ENCODE assay signal across 7 cellular contexts in the genomic region with DNA sequence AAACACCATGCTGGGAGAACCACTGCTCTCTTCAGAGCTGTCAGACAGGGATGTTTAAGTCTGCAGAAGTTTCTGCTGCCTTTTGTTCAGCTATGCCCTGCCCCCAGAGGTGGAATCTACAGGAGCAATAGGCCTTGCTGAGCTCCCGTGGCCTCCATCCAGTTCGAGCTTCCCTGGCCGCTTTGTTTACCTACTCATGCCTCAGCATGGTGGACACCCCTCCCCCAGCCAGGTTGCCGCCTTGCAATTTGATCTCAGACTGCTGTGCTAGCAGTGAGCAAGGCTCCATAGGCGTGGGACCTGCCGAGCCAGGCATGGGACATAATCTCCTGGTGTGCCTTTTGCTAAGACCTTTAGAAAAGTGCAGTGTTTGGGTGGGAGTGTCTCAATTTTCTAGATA.
DNase-seq lines count a peak whose midpoint lies in the region; ATAC-seq and TF ChIP-seq lines count a peak whose summit lies in the region.
"Not testable (repeated sequence)": the region's sequence is repeated elsewhere in the genome, so short reads cannot be mapped to it uniquely, and the experiment has no call there.

No MANE protein-coding gene starts in this region.

- not testable (repeated sequence) for H3K79me1 ChIP-seq in neuronal stem cell (ENCODE audit: low read depth, low read length)

- 66% methylated on average over 6 of the region's 6 CpGs; no CpG with 5 or more reads in 1 of the 2 experiments for WGBS in endodermal cell (ENCODE audit: insufficient coverage in 1 of 2, insufficient read length in 1 of 2), 2 experiments
- WGBS in neuronal stem cell (ENCODE audit: extremely low coverage in 2 of 2, insufficient read length in 2 of 2, insufficient replicate concordance in 1 of 2), 2 donors, result no CpG with 5 or more reads among the region's 6 CpGs

- not testable (repeated sequence) for H2BK5ac ChIP-seq in neuronal stem cell (ENCODE audit: low read length)

- not testable (repeated sequence) for TF ChIP-seq CTCF in GM23338 (conservative IDR thresholded peaks at IDR 0.05; ENCODE audit: low read depth in 2 of 2); RWPE2 (IDR thresholded peaks at IDR 0.05; ENCODE audit: poor library complexity, severe bottlenecking); endodermal cell (conservative IDR thresholded peaks at IDR 0.05)

- H3K4me1 Mint-ChIP-seq in GM23338, endodermal cell: not testable (repeated sequence)

- not testable (repeated sequence) for H3K9ac ChIP-seq in endodermal cell (ENCODE audit: extremely low read depth, low read length, poor library complexity, severe bottlenecking); neuronal stem cell (ENCODE audit: low read depth, low read length, poor library complexity)

- H3K9me3 ChIP-seq in RWPE2 (ENCODE audit: severe bottlenecking); endodermal cell (ENCODE audit: control insufficient read depth, low read length); neuronal stem cell (replicated peaks in 1 of 2; ENCODE audit: control insufficient read depth in 2 of 2, insufficient read depth in 1 of 2, low read depth in 1 of 2, low read length in 2 of 2): not testable (repeated sequence)

- H3K4me3 ChIP-seq in GM23338; RWPE2 (ENCODE audit: severe bottlenecking); endodermal cell (ENCODE audit: low read length); neuronal stem cell (ENCODE audit: low read length in 2 of 2): not testable (repeated sequence)

- not testable (repeated sequence) for H3K4me2 ChIP-seq in GM23338; neuronal stem cell (ENCODE audit: insufficient read depth, low read length, poor library complexity, severe bottlenecking)

- peak; percentile 44 for DNase-seq in GM23338 (ENCODE audit: low spot score)
- peak in 2 of 3 experiments; percentile 6 to 65 for DNase-seq in NCI-H1417 (lab: John Stamatoyannopoulos, UW)
- peak; percentile 43 for DNase-seq in NCI-H2196 treated with DMSO at 0.1 percent for 48 hours (lab: John Stamatoyannopoulos, UW; ENCODE audit: unreplicated experiment)
- peak; percentile 79 for DNase-seq in RWPE2 (ENCODE audit: low spot score)
- DNase-seq in endodermal cell, result peak; percentile 86
- DNase-seq in iris pigment epithelial cell (ENCODE audit: low read depth), result peak; percentile 5
- not testable (repeated sequence) for DNase-seq in neuronal stem cell (ENCODE audit: low spot score)

- not testable (repeated sequence) for H3K27me3 Mint-ChIP-seq in GM23338 (ENCODE audit: insufficient read depth, low read depth, poor library complexity); endodermal cell (ENCODE audit: insufficient read depth)

- not testable (repeated sequence) for H2AFZ ChIP-seq in GM23338
- H2AFZ ChIP-seq in neuronal stem cell (ENCODE audit: low read length), result peak overlapping the region; percentile 71

- not testable (repeated sequence) for H4K91ac ChIP-seq in neuronal stem cell (ENCODE audit: low read depth, low read length, poor library complexity)

- not testable (repeated sequence) for H3K4me3 Mint-ChIP-seq in GM23338, endodermal cell

- H2BK15ac ChIP-seq in neuronal stem cell (ENCODE audit: low read length), result not testable (repeated sequence)

- not testable (repeated sequence) for H2AK5ac ChIP-seq in neuronal stem cell (ENCODE audit: low read depth, low read length)

- not testable (repeated sequence) for H3K14ac ChIP-seq in neuronal stem cell (ENCODE audit: low read length)

- ATAC-seq in GM23338, result peak; percentile 73
- peak; percentile 77 for ATAC-seq in RWPE2 (ENCODE audit: low read depth)

- not testable (repeated sequence) for H2BK120ac ChIP-seq in neuronal stem cell (ENCODE audit: low read depth, low read length)

- not testable (repeated sequence) for H3K36me3 Mint-ChIP-seq in GM23338 (ENCODE audit: low read depth); endodermal cell (ENCODE audit: low read depth)

- not testable (repeated sequence) for H3K9me2 ChIP-seq in GM23338 (ENCODE audit: insufficient read depth)

- H3K27ac Mint-ChIP-seq in GM23338, endodermal cell: not testable (repeated sequence)

- not testable (repeated sequence) for H3K4me1 ChIP-seq in GM23338 (ENCODE audit: insufficient read depth); RWPE2 (ENCODE audit: insufficient read depth, poor library complexity, severe bottlenecking); endodermal cell (ENCODE audit: control insufficient read depth, insufficient read depth, low read length); neuronal stem cell (ENCODE audit: control insufficient read depth in 2 of 2, insufficient read depth in 1 of 2, low read depth in 1 of 2, low read length in 2 of 2)

- H3K36me3 ChIP-seq in GM23338 (ENCODE audit: insufficient read depth); RWPE2 (ENCODE audit: low read depth); endodermal cell (ENCODE audit: control insufficient read depth, insufficient read depth, low read length); neuronal stem cell (replicated peaks in 1 of 2; ENCODE audit: control insufficient read depth in 2 of 2, insufficient read depth in 2 of 2, low read length in 2 of 2): not testable (repeated sequence)

- H3K79me2 ChIP-seq in GM23338 (replicated peaks; ENCODE audit: insufficient read depth), result not testable (repeated sequence)

- not testable (repeated sequence) for H3F3A ChIP-seq in GM23338 (replicated peaks; ENCODE audit: low read depth)

- H3K9me3 Mint-ChIP-seq in GM23338 (peaks cover 16% of the 10 kb centered on the region), endodermal cell (peaks cover 17% of the 10 kb centered on the region)

- not testable (repeated sequence) for H3K18ac ChIP-seq in neuronal stem cell (ENCODE audit: low read length)

- not testable (repeated sequence) for H2BK12ac ChIP-seq in neuronal stem cell (ENCODE audit: low read length)

- H4K8ac ChIP-seq in neuronal stem cell (ENCODE audit: low read depth, low read length), result not testable (repeated sequence)

- not testable (repeated sequence) for H3K4ac ChIP-seq in neuronal stem cell (ENCODE audit: low read length)

- not testable (repeated sequence) for H3K27me3 ChIP-seq in GM23338 (ENCODE audit: insufficient read depth); RWPE2 (ENCODE audit: insufficient read depth, poor library complexity, severe bottlenecking); endodermal cell (ENCODE audit: control insufficient read depth, insufficient read depth, low read length, poor library complexity, severe bottlenecking); neuronal stem cell (ENCODE audit: control insufficient read depth in 3 of 3, insufficient read depth in 3 of 3, low read depth in 1 of 3, low read length in 3 of 3)

- H3K23ac ChIP-seq in neuronal stem cell (ENCODE audit: low read depth, low read length, poor library complexity), result not testable (repeated sequence)

- H4K20me1 ChIP-seq in GM23338 (replicated peaks; ENCODE audit: insufficient read depth), result not testable (repeated sequence)

- not testable (repeated sequence) for H3K27ac ChIP-seq in GM23338 (ENCODE audit: low read depth); RWPE2 (ENCODE audit: poor library complexity, severe bottlenecking); endodermal cell (ENCODE audit: low read depth, low read length)
- peak overlapping the region; percentile 28 for H3K27ac ChIP-seq in neuronal stem cell (replicated peaks; ENCODE audit: low read length)
